ENCODE assay signal across 2 cellular contexts in the genomic region with DNA sequence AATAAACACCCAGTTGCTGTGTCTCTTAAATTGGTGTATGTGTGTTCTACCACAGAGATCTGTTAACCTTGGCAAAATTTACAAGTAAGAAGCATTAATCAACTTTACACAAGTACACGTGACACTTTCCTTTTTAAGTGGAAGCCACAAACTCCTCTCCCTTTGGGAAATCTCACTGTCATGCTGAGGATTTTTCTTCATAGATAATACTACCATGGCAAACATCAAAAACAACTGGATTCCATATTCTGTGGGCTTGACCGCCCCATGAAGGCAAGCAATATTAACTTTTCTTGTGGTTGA.
TF ChIP-seq lines count a peak whose summit lies in the region.

No MANE protein-coding gene starts in this region.

TF ChIP-seq in GM23338, 12 proteins besides CTCF, POLR2A, EP300 and RAD21 (continued from another document):
- TF ChIP-seq JUNB (IDR thresholded peaks at IDR 0.05; ENCODE audit: unreplicated experiment) (no peak), EZH2phosphoT487 (IDR thresholded peaks at IDR 0.05; ENCODE audit: unreplicated experiment) (no peak)
- TF ChIP-seq, protein P1, sequence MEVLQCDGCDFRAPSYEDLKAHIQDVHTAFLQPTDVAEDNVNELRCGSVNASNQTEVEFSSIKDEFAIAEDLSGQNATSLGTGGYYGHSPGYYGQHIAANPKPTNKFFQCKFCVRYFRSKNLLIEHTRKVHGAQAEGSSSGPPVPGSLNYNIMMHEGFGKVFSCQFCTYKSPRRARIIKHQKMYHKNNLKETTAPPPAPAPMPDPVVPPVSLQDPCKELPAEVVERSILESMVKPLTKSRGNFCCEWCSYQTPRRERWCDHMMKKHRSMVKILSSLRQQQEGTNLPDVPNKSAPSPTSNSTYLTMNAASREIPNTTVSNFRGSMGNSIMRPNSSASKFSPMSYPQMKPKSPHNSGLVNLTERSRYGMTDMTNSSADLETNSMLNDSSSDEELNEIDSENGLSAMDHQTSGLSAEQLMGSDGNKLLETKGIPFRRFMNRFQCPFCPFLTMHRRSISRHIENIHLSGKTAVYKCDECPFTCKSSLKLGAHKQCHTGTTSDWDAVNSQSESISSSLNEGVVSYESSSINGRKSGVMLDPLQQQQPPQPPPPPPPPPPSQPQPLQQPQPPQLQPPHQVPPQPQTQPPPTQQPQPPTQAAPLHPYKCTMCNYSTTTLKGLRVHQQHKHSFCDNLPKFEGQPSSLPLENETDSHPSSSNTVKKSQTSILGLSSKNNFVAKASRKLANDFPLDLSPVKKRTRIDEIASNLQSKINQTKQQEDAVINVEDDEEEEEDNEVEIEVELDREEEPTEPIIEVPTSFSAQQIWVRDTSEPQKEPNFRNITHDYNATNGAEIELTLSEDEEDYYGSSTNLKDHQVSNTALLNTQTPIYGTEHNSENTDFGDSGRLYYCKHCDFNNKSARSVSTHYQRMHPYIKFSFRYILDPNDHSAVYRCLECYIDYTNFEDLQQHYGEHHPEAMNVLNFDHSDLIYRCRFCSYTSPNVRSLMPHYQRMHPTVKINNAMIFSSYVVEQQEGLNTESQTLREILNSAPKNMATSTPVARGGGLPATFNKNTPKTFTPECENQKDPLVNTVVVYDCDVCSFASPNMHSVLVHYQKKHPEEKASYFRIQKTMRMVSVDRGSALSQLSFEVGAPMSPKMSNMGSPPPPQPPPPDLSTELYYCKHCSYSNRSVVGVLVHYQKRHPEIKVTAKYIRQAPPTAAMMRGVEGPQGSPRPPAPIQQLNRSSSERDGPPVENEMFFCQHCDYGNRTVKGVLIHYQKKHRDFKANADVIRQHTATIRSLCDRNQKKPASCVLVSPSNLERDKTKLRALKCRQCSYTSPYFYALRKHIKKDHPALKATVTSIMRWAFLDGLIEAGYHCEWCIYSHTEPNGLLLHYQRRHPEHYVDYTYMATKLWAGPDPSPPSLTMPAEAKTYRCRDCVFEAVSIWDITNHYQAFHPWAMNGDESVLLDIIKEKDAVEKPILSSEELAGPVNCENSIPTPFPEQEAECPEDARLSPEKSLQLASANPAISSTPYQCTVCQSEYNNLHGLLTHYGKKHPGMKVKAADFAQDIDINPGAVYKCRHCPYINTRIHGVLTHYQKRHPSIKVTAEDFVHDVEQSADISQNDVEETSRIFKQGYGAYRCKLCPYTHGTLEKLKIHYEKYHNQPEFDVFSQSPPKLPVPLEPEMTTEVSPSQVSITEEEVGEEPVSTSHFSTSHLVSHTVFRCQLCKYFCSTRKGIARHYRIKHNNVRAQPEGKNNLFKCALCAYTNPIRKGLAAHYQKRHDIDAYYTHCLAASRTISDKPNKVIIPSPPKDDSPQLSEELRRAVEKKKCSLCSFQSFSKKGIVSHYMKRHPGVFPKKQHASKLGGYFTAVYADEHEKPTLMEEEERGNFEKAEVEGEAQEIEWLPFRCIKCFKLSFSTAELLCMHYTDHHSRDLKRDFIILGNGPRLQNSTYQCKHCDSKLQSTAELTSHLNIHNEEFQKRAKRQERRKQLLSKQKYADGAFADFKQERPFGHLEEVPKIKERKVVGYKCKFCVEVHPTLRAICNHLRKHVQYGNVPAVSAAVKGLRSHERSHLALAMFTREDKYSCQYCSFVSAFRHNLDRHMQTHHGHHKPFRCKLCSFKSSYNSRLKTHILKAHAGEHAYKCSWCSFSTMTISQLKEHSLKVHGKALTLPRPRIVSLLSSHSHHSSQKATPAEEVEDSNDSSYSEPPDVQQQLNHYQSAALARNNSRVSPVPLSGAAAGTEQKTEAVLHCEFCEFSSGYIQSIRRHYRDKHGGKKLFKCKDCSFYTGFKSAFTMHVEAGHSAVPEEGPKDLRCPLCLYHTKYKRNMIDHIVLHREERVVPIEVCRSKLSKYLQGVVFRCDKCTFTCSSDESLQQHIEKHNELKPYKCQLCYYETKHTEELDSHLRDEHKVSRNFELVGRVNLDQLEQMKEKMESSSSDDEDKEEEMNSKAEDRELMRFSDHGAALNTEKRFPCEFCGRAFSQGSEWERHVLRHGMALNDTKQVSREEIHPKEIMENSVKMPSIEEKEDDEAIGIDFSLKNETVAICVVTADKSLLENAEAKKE (CRISPR knock-in tag; IDR thresholded peaks at IDR 0.05), result no peak
- TF ChIP-seq, protein P2, sequence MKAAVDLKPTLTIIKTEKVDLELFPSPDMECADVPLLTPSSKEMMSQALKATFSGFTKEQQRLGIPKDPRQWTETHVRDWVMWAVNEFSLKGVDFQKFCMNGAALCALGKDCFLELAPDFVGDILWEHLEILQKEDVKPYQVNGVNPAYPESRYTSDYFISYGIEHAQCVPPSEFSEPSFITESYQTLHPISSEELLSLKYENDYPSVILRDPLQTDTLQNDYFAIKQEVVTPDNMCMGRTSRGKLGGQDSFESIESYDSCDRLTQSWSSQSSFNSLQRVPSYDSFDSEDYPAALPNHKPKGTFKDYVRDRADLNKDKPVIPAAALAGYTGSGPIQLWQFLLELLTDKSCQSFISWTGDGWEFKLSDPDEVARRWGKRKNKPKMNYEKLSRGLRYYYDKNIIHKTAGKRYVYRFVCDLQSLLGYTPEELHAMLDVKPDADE (IDR thresholded peaks at IDR 0.05), result no peak

TF ChIP-seq in HepG2, 621 proteins besides CTCF, POLR2A, EP300 and RAD21 (continued from another document):
- TF ChIP-seq ZKSCAN8 (CRISPR knock-in tag; IDR thresholded peaks at IDR 0.05; ENCODE audit: borderline replicate concordance), result no peak
- TF ChIP-seq, protein P3, sequence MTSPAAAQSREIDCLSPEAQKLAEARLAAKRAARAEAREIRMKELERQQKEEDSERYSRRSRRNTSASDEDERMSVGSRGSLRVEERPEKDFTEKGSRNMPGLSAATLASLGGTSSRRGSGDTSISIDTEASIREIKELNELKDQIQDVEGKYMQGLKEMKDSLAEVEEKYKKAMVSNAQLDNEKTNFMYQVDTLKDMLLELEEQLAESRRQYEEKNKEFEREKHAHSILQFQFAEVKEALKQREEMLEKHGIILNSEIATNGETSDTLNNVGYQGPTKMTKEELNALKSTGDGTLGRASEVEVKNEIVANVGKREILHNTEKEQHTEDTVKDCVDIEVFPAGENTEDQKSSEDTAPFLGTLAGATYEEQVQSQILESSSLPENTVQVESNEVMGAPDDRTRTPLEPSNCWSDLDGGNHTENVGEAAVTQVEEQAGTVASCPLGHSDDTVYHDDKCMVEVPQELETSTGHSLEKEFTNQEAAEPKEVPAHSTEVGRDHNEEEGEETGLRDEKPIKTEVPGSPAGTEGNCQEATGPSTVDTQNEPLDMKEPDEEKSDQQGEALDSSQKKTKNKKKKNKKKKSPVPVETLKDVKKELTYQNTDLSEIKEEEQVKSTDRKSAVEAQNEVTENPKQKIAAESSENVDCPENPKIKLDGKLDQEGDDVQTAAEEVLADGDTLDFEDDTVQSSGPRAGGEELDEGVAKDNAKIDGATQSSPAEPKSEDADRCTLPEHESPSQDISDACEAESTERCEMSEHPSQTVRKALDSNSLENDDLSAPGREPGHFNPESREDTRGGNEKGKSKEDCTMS (CRISPR knock-in tag; conservative IDR thresholded peaks at IDR 0.05), result no peak
- TF ChIP-seq, protein P4, sequence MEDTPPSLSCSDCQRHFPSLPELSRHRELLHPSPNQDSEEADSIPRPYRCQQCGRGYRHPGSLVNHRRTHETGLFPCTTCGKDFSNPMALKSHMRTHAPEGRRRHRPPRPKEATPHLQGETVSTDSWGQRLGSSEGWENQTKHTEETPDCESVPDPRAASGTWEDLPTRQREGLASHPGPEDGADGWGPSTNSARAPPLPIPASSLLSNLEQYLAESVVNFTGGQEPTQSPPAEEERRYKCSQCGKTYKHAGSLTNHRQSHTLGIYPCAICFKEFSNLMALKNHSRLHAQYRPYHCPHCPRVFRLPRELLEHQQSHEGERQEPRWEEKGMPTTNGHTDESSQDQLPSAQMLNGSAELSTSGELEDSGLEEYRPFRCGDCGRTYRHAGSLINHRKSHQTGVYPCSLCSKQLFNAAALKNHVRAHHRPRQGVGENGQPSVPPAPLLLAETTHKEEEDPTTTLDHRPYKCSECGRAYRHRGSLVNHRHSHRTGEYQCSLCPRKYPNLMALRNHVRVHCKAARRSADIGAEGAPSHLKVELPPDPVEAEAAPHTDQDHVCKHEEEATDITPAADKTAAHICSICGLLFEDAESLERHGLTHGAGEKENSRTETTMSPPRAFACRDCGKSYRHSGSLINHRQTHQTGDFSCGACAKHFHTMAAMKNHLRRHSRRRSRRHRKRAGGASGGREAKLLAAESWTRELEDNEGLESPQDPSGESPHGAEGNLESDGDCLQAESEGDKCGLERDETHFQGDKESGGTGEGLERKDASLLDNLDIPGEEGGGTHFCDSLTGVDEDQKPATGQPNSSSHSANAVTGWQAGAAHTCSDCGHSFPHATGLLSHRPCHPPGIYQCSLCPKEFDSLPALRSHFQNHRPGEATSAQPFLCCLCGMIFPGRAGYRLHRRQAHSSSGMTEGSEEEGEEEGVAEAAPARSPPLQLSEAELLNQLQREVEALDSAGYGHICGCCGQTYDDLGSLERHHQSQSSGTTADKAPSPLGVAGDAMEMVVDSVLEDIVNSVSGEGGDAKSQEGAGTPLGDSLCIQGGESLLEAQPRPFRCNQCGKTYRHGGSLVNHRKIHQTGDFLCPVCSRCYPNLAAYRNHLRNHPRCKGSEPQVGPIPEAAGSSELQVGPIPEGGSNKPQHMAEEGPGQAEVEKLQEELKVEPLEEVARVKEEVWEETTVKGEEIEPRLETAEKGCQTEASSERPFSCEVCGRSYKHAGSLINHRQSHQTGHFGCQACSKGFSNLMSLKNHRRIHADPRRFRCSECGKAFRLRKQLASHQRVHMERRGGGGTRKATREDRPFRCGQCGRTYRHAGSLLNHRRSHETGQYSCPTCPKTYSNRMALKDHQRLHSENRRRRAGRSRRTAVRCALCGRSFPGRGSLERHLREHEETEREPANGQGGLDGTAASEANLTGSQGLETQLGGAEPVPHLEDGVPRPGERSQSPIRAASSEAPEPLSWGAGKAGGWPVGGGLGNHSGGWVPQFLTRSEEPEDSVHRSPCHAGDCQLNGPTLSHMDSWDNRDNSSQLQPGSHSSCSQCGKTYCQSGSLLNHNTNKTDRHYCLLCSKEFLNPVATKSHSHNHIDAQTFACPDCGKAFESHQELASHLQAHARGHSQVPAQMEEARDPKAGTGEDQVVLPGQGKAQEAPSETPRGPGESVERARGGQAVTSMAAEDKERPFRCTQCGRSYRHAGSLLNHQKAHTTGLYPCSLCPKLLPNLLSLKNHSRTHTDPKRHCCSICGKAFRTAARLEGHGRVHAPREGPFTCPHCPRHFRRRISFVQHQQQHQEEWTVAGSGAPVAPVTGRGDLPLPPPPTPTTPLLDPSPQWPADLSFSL (CRISPR knock-in tag; IDR thresholded peaks at IDR 0.05), result no peak
